Comparison of ENCODE assay signal across 35 cellular contexts in the genomic region with DNA sequence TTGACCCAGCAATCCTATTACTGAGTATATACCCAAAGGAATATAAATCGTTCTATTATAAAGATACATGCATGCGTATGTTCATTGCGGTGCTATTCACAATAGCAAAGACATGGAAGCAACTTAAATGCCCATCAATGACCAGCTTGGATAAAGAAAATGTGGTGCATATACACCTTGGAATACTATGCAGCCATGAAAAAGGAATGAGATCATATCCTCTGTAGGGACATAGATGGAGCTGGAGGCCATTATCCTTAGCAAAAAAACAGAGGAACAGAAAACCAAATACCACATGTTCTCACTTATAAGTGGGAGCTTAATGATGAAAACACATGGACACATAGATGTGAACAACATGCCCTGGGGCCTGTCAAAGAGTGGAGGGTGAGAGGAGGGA.
"Had no signal": no experiment of that assay in that cellular context is flagged by ENCODE, and none has a peak within 500 bp of the region (broad histone marks: within the 10 kb centered on the region; RNA-seq: fewer than 3 reads in every experiment).

No MANE protein-coding gene starts in this region.

- H3K27me3 ChIP-seq: MG63 had no signal

- H3K4me3 ChIP-seq: MG63 had no signal

- H3K9me3 ChIP-seq: MG63 had no signal

- H3K36me3 ChIP-seq: MG63 had no signal

- DNase-seq: Karpas-422, Kasumi-1, MG63, MM.1S, MV-4-11, NCI-H1048, NCI-H1092, NCI-H1092 treated with DMSO at 0.1 percent for 48 hours, NCI-H1105, NCI-H1105 treated with DMSO at 0.1 percent for 48 hours, NCI-H1417, NCI-H1417 treated with DMSO at 0.1 percent for 48 hours, NCI-H1436, NCI-H1436 treated with DMSO at 0.1 percent for 48 hours, NCI-H146, NCI-H1694, NCI-H1694 treated with DMSO at 0.1 percent for 48 hours, NCI-H187, NCI-H187 treated with DMSO at 0.1 percent for 48 hours, NCI-H1930, NCI-H2029, NCI-H2029 treated with DMSO at 0.1 percent for 48 hours, NCI-H2081, NCI-H2081 treated with DMSO at 0.1 percent for 48 hours, NCI-H2107, NCI-H2171, NCI-H2171 treated with DMSO at 0.1 percent for 48 hours, NCI-H2227 treated with DMSO at 0.1 percent for 48 hours, NCI-H226, NCI-H345, NCI-H446, NCI-H446 treated with DMSO at 0.1 percent for 48 hours, NCI-H510A, NCI-H510A treated with DMSO at 0.1 percent for 48 hours, NCI-H524 had no signal
